In genomic region chr1:18398791-18399551, GRCh38 we compare ENCODE assay signal across 24 cellular contexts.
"Had no signal": no experiment of that assay in that cellular context is flagged by ENCODE, and none has a peak within 500 bp of the region (broad histone marks: within the 10 kb centered on the region; RNA-seq: fewer than 3 reads in every experiment).

No MANE protein-coding gene starts in this region.

- H3K4me3 Mint-ChIP-seq: activated CD4-positive, alpha-beta T cell treated with anti-CD3 and anti-CD28 coated beads, Interleukin-2, amount 10 ng/mL, durations not matched to agents 24 days and 14 days; activated CD8-positive, alpha-beta T cell treated with anti-CD3 and anti-CD28 coated beads for 36 hours; activated T-helper 17 cell treated with anti-CD3 and anti-CD28 coated beads, Interleukin-2, amount 50 U/mL, for 72 hours; immature natural killer cell; memory B cell; naive thymus-derived CD8-positive, alpha-beta T cell had no signal

- H3K4me1 Mint-ChIP-seq: activated CD4-positive, alpha-beta T cell treated with anti-CD3 and anti-CD28 coated beads, Interleukin-2, amount 10 ng/mL, durations not matched to agents 24 days and 14 days; activated T-helper 17 cell treated with anti-CD3 and anti-CD28 coated beads, Interleukin-2, amount 50 U/mL, for 72 hours; immature natural killer cell; memory B cell had no signal

- DNase-seq: activated CD4-positive, alpha-beta T cell treated with anti-CD3 and anti-CD28 coated beads, Interleukin-2, amount 10 ng/mL, durations not matched to agents 24 days and 14 days; activated CD8-positive, alpha-beta T cell treated with anti-CD3 and anti-CD28 coated beads for 36 hours; activated naive CD4-positive, alpha-beta T cell; activated T-cell treated with anti-CD3 and anti-CD28 coated beads, Interleukin-2, amount 50 U/mL, for 1 hour; body of pancreas; heart left ventricle; immature natural killer cell; kidney glomerular epithelial cell; left ventricle myocardium superior; naive thymus-derived CD8-positive, alpha-beta T cell; nucleus accumbens; posterior cingulate gyrus; stimulated activated CD4-positive, alpha-beta T cell treated with anti-CD3 and anti-CD28 coated beads, Interleukin-12 subunit alpha, Interleukin-12 subunit beta, amount 100 ng/mL, for 4 hours; stimulated activated CD4-positive, alpha-beta T cell treated with anti-CD3 and anti-CD28 coated beads, Interleukin-1b, Interleukin-23, amount 100 ng/mL, for 48 hours; stimulated activated CD8-positive, alpha-beta memory T cell treated with anti-CD3 and anti-CD28 coated beads, Interleukin-4, amount 100 ng/mL, for 48 hours; stimulated activated naive CD4-positive, alpha-beta T cell; SW 1271; T-helper 2 cell had no signal

- ATAC-seq: activated CD8-positive, alpha-beta T cell treated with anti-CD3 and anti-CD28 coated beads for 36 hours; activated T-helper 17 cell treated with anti-CD3 and anti-CD28 coated beads, Interleukin-2, amount 50 U/mL, for 72 hours; body of pancreas; heart left ventricle; left ventricle myocardium superior; naive thymus-derived CD8-positive, alpha-beta T cell had no signal

- H3K27ac ChIP-seq: body of pancreas, dorsolateral prefrontal cortex, heart left ventricle had no signal

- H3K27ac Mint-ChIP-seq: activated CD4-positive, alpha-beta T cell treated with anti-CD3 and anti-CD28 coated beads, Interleukin-2, amount 10 ng/mL, durations not matched to agents 24 days and 14 days; activated CD8-positive, alpha-beta T cell treated with anti-CD3 and anti-CD28 coated beads for 36 hours; activated T-helper 17 cell treated with anti-CD3 and anti-CD28 coated beads, Interleukin-2, amount 50 U/mL, for 72 hours; immature natural killer cell; memory B cell had no signal

- H3K4me3 ChIP-seq: body of pancreas, dorsolateral prefrontal cortex, heart left ventricle had no signal

- H3K27me3 ChIP-seq: body of pancreas had no signal

- H3K9me3 ChIP-seq: body of pancreas, heart left ventricle had no signal

- H3K9me3 Mint-ChIP-seq: activated CD4-positive, alpha-beta T cell treated with anti-CD3 and anti-CD28 coated beads, Interleukin-2, amount 10 ng/mL, durations not matched to agents 24 days and 14 days; activated CD8-positive, alpha-beta T cell treated with anti-CD3 and anti-CD28 coated beads for 36 hours; activated T-helper 17 cell treated with anti-CD3 and anti-CD28 coated beads, Interleukin-2, amount 50 U/mL, for 72 hours; memory B cell; naive thymus-derived CD8-positive, alpha-beta T cell had no signal

- FAIRE-seq: colon, frontal cortex, TTC549 had no signal

- H3K4me1 ChIP-seq: body of pancreas, heart left ventricle had no signal

- H3K36me3 ChIP-seq: heart left ventricle had no signal

- H3K36me3 Mint-ChIP-seq: immature natural killer cell; memory B cell; naive thymus-derived CD8-positive, alpha-beta T cell had no signal
